7 cellular contexts compared by ENCODE assay signal in the genomic region with DNA sequence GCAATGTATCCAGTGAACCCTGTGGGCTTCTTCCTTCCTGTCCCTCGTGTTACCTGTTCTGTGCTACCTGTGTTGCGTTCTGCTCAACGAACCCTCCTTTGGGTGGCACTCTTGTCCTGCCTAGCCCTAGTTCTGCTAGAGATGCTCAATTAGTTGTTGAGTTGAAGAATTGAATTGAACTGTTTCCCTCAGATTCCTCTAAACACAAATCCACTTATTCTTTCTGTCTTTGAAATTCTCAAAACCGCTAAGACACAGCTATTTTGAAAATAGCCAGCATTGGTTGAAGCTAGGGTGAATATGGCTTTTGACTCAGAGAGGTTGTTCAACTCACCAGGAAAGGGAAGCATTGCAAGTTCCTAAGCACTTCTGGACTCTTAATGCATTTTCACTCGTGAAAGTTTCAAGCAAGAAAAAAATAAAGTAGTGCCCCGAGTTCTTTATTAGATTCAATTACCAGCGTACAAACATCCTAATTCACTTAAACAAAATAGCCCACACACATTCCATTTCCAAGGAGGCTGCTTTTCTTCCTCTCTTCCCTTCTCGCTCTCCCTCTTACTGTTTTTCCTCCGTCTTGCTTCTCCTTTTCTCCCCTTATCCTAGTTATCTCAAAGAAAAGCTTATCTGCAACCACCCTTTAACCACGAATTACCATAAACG. TPM values are rescaled to one million over a fixed set of nuclear protein-coding genes. Genes with fewer than 3 reads are reported as not detected.
DNase-seq lines count a peak whose midpoint lies in the region; ATAC-seq, FAIRE-seq and TF ChIP-seq lines count a peak whose summit lies in the region.

No MANE protein-coding gene starts in this region.

- TF ChIP-seq CTCF in WERI-Rb-1 (IDR thresholded peaks at IDR 0.05; ENCODE audit: low read depth, low read length) (peak; percentile 57), epithelial cell of proximal tubule (conservative IDR thresholded peaks at IDR 0.05; ENCODE audit: low read depth, low read length) (peak; percentile 71), neural crest cell (conservative IDR thresholded peaks at IDR 0.05) (no peak)

- peak overlapping the region; percentile 47 for H3K4me3 Mint-ChIP-seq in neural crest cell

- no peak overlapping the region for H3K27ac Mint-ChIP-seq in neural crest cell (ENCODE audit: unreplicated experiment)

- H3K36me3 ChIP-seq in WERI-Rb-1 = no peaks in the 10 kb centered on the region; the same call in 1 of the 2 replicates

- H3K9me3 Mint-ChIP-seq in neural crest cell = no peaks in the 10 kb centered on the region

- H3K9me3 ChIP-seq in WERI-Rb-1 (ENCODE audit: severe bottlenecking) = no peaks in the 10 kb centered on the region

- no peak for TF ChIP-seq POLR2A in GM12891 (IDR thresholded peaks at IDR 0.05; ENCODE audit: low read depth, low read length)

- H3K4me1 Mint-ChIP-seq in neural crest cell = peaks cover 18% of the 10 kb centered on the region

- H3K27ac ChIP-seq in WERI-Rb-1 = no peak overlapping the region

- H3K27me3 Mint-ChIP-seq in neural crest cell (ENCODE audit: low read depth) = peaks cover 37% of the 10 kb centered on the region

- H3K36me3 Mint-ChIP-seq in neural crest cell (ENCODE audit: low read depth) = no peaks in the 10 kb centered on the region

- ATAC-seq in HG02973 (IDR thresholded peaks at IDR 0.05; ENCODE audit: unreplicated experiment) (peak; percentile 35), GM21423 (IDR thresholded peaks at IDR 0.05; ENCODE audit: unreplicated experiment) (no peak)

- FAIRE-seq in GM12891 (lab: Jason Lieb, UNC) = peak; percentile 66

- H3K4me3 ChIP-seq in WERI-Rb-1 (ENCODE audit: low read depth, low read length) (peak overlapping the region; percentile 53), epithelial cell of proximal tubule (ENCODE audit: low read depth, low read length) (peak overlapping the region; percentile 63)

- no peak for DNase-seq in GM12891 (ENCODE audit: insufficient read length, low spot score)
- peak; percentile 43 for DNase-seq in WERI-Rb-1
- no peak for DNase-seq in epithelial cell of proximal tubule (ENCODE audit: low read depth)
- no peak for DNase-seq in neural crest cell (ENCODE audit: low read depth, low spot score)
- no peak for DNase-seq in RKO (ENCODE audit: low spot score)

- H3K27me3 ChIP-seq in WERI-Rb-1 (ENCODE audit: insufficient read depth, low read depth, severe bottlenecking) = peaks cover 2% of the 10 kb centered on the region

TF ChIP-seq in GM12891, 5 proteins besides CTCF, POLR2A, EP300 and RAD21:
- TF ChIP-seq POU2F2 (IDR thresholded peaks at IDR 0.05; ENCODE audit: low read depth, low read length) (no peak), PAX5 (IDR thresholded peaks at IDR 0.05; ENCODE audit: insufficient read depth, low read length, severe bottlenecking) (no peak), POLR2AphosphoS5 (IDR thresholded peaks at IDR 0.05; ENCODE audit: low read depth, low read length) (no peak), TAF1 (IDR thresholded peaks at IDR 0.05; ENCODE audit: low read depth, low read length) (no peak), SPI1 (IDR thresholded peaks at IDR 0.05; ENCODE audit: low read depth, low read length) (no peak)
TF ChIP-seq in GM12891: peak in this region for 0.

RNA-seq across cellular contexts. Expression of gene ITGA1, which starts 0.6 kb away (rescaled TPM):
- polyA plus RNA-seq in GM12891 (2012; ENCODE audit: low read depth, missing spikeins) = 2.1 TPM
- total RNA-seq in epithelial cell of proximal tubule (2.2 and 3.2 TPM in 2 replicates), neural crest cell (2.2 and 3.0 TPM in 2 replicates)

RNA-seq across cellular contexts. Expression of gene PELO, which starts 0.6 kb away (rescaled TPM):
- 6.0 TPM for polyA plus RNA-seq in GM12891 (2012; ENCODE audit: low read depth, missing spikeins)
- 10.6 and 17.7 TPM in 2 replicates for total RNA-seq in epithelial cell of proximal tubule
- 11.6 and 11.8 TPM in 2 replicates for total RNA-seq in neural crest cell
